1 cellular context compared by ENCODE assay signal in genomic region chr22:21961886-21962654, GRCh38.
TF ChIP-seq lines count a peak whose summit lies in the region.

No MANE protein-coding gene starts in this region.

TF ChIP-seq in K562, 482 proteins besides CTCF, POLR2A, EP300 and RAD21 (continued from another document and continues in another):
- TF ChIP-seq MGA (IDR thresholded peaks at IDR 0.05) (no peak), ZNF717 (CRISPR knock-in tag; IDR thresholded peaks at IDR 0.05) (no peak), POLR2B (IDR thresholded peaks at IDR 0.05; ENCODE audit: low read depth, partially characterized antibody) (no peak), ZNF124 (CRISPR knock-in tag; IDR thresholded peaks at IDR 0.05) (no peak), MCM7 (IDR thresholded peaks at IDR 0.05) (no peak), TCFL5 (CRISPR knock-in tag; conservative IDR thresholded peaks at IDR 0.05) (no peak), STAT6 (CRISPR knock-in tag; IDR thresholded peaks at IDR 0.05) (no peak), HMGXB4 (CRISPR knock-in tag; IDR thresholded peaks at IDR 0.05) (no peak), RUNX1 (IDR thresholded peaks at IDR 0.05; ENCODE audit: low read depth) (0 out of 2 replicates have a peak, but pooled peaks have one; percentile 20), SRSF1 (IDR thresholded peaks at IDR 0.05; ENCODE audit: low read depth, low read length) (no peak), SFPQ (IDR thresholded peaks at IDR 0.05; ENCODE audit: low read depth, low read length) (no peak), KLF13 (tag; IDR thresholded peaks at IDR 0.05; ENCODE audit: borderline replicate concordance, low read depth) (no peak), CHD1 (IDR thresholded peaks at IDR 0.05; ENCODE audit: low read length) (peak; percentile 23), ZBTB17 (CRISPR knock-in tag; IDR thresholded peaks at IDR 0.05) (no peak), SAP30 (IDR thresholded peaks at IDR 0.05; ENCODE audit: borderline replicate concordance, insufficient read depth, low read depth, low read length, poor library complexity, severe bottlenecking) (no peak), ZNF780A (CRISPR knock-in tag; IDR thresholded peaks at IDR 0.05) (no peak), ETV5 (CRISPR knock-in tag; IDR thresholded peaks at IDR 0.05; ENCODE audit: low read depth) (no peak), ZNF165 (CRISPR knock-in tag; IDR thresholded peaks at IDR 0.05; ENCODE audit: borderline replicate concordance) (no peak), JUN (IDR thresholded peaks at IDR 0.05; ENCODE audit: borderline replicate concordance, low read depth, low read length) (no peak), JUN (CRISPR knock-in tag; IDR thresholded peaks at IDR 0.05; ENCODE audit: borderline replicate concordance) (no peak), THRB (CRISPR knock-in tag; conservative IDR thresholded peaks at IDR 0.05) (no peak), SIX5 (IDR thresholded peaks at IDR 0.05; ENCODE audit: borderline replicate concordance in 1 of 2, insufficient read depth in 1 of 2, low read depth in 1 of 2, low read length in 2 of 2) (0 out of 4 replicates have a peak, but pooled peaks of 1 of the 2 experiments have one; percentile 23), TOE1 (IDR thresholded peaks at IDR 0.05; ENCODE audit: borderline replicate concordance) (no peak), TOE1 (CRISPR knock-in tag; IDR thresholded peaks at IDR 0.05; ENCODE audit: borderline replicate concordance, low read depth) (no peak), C11orf30 (IDR thresholded peaks at IDR 0.05; ENCODE audit: low read depth) (no peak), JUND (IDR thresholded peaks at IDR 0.05; ENCODE audit: borderline replicate concordance, low read depth, low read length) (no peak), JUND (tag; IDR thresholded peaks at IDR 0.05; ENCODE audit: borderline replicate concordance, low read depth, low read length) (no peak), ZNF766 (CRISPR knock-in tag; conservative IDR thresholded peaks at IDR 0.05) (no peak), ARID3A (IDR thresholded peaks at IDR 0.05; ENCODE audit: borderline replicate concordance, low read depth, low read length) (no peak), TARDBP (IDR thresholded peaks at IDR 0.05) (no peak), ZBTB11 (CRISPR knock-in tag; IDR thresholded peaks at IDR 0.05) (0 out of 6 replicates have a peak, but pooled peaks of 1 of the 3 experiments have one; percentile 44), KHSRP (IDR thresholded peaks at IDR 0.05) (no peak), SIRT6 (IDR thresholded peaks at IDR 0.05; ENCODE audit: low read depth, low read length) (no peak), ZZZ3 (IDR thresholded peaks at IDR 0.05) (no peak)
